1 cellular context compared by ENCODE assay signal in genomic region chr18:58813090-58813489, GRCh38.
TF ChIP-seq lines count a peak whose summit lies in the region.

No MANE protein-coding gene starts in this region.

TF ChIP-seq in GM23338, 12 proteins besides CTCF, POLR2A, EP300 and RAD21 (continued from another document):
- no peak for TF ChIP-seq REST (IDR thresholded peaks at IDR 0.05; ENCODE audit: unreplicated experiment)
- no peak for TF ChIP-seq NANOG (IDR thresholded peaks at IDR 0.05; ENCODE audit: borderline replicate concordance)
- TF ChIP-seq EZH2phosphoT487 (IDR thresholded peaks at IDR 0.05; ENCODE audit: unreplicated experiment): no peak
- TF ChIP-seq CREB1 (CRISPR knock-in tag; IDR thresholded peaks at IDR 0.05; ENCODE audit: low read depth): no peak
- TF ChIP-seq ETS1 (IDR thresholded peaks at IDR 0.05): no peak
- TF ChIP-seq ZNF114 (CRISPR knock-in tag; IDR thresholded peaks at IDR 0.05): no peak
- TF ChIP-seq JUNB (IDR thresholded peaks at IDR 0.05; ENCODE audit: unreplicated experiment): no peak
- TF ChIP-seq POLR2AphosphoS5 (IDR thresholded peaks at IDR 0.05; ENCODE audit: low read depth): no peak
- no peak for TF ChIP-seq ZNF331 (CRISPR knock-in tag; IDR thresholded peaks at IDR 0.05; ENCODE audit: low read depth)
- TF ChIP-seq EZH2 (IDR thresholded peaks at IDR 0.05; ENCODE audit: low read depth, unreplicated experiment): no peak
- TF ChIP-seq STAT1 (IDR thresholded peaks at IDR 0.05; ENCODE audit: unreplicated experiment): no peak
